Comparison of ENCODE assay signal across 1 cellular context in the genomic region with DNA sequence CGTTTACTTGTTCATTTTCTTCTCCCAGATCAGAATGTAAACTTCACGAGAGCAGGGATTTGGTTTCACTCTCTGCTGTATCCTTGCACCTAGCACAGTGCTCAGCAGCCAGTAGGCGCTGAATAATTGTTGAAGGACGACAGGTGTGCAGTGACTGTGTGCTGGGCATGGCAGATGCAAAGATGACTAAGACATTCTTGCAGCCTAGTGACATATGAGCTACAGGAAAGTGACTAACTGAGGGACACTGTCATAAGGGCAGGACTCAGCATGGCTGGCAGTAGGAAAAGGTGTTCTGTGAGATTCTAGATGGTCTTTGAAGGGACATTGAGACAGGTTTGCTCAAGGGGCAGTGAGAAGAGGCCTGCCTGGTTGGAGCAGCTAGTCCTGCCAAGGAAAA.
TF ChIP-seq lines count a peak whose summit lies in the region.

No MANE protein-coding gene starts in this region.

TF ChIP-seq in K562, 482 proteins besides CTCF, POLR2A, EP300 and RAD21 (continued from another document and continues in another):
- TF ChIP-seq, protein P1, sequence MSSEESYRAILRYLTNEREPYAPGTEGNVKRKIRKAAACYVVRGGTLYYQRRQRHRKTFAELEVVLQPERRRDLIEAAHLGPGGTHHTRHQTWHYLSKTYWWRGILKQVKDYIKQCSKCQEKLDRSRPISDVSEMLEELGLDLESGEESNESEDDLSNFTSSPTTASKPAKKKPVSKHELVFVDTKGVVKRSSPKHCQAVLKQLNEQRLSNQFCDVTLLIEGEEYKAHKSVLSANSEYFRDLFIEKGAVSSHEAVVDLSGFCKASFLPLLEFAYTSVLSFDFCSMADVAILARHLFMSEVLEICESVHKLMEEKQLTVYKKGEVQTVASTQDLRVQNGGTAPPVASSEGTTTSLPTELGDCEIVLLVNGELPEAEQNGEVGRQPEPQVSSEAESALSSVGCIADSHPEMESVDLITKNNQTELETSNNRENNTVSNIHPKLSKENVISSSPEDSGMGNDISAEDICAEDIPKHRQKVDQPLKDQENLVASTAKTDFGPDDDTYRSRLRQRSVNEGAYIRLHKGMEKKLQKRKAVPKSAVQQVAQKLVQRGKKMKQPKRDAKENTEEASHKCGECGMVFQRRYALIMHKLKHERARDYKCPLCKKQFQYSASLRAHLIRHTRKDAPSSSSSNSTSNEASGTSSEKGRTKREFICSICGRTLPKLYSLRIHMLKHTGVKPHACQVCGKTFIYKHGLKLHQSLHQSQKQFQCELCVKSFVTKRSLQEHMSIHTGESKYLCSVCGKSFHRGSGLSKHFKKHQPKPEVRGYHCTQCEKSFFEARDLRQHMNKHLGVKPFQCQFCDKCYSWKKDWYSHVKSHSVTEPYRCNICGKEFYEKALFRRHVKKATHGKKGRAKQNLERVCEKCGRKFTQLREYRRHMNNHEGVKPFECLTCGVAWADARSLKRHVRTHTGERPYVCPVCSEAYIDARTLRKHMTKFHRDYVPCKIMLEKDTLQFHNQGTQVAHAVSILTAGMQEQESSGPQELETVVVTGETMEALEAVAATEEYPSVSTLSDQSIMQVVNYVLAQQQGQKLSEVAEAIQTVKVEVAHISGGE (CRISPR knock-in tag; IDR thresholded peaks at IDR 0.05) = no peak
- no peak for TF ChIP-seq MIER1 (IDR thresholded peaks at IDR 0.05; ENCODE audit: low read depth)
- TF ChIP-seq, protein P2, sequence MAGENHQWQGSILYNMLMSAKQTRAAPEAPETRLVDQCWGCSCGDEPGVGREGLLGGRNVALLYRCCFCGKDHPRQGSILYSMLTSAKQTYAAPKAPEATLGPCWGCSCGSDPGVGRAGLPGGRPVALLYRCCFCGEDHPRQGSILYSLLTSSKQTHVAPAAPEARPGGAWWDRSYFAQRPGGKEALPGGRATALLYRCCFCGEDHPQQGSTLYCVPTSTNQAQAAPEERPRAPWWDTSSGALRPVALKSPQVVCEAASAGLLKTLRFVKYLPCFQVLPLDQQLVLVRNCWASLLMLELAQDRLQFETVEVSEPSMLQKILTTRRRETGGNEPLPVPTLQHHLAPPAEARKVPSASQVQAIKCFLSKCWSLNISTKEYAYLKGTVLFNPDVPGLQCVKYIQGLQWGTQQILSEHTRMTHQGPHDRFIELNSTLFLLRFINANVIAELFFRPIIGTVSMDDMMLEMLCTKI (IDR thresholded peaks at IDR 0.05; ENCODE audit: partially characterized antibody) = no peak
- no peak for TF ChIP-seq CC2D1A (IDR thresholded peaks at IDR 0.05)
- TF ChIP-seq C11orf30 (IDR thresholded peaks at IDR 0.05; ENCODE audit: low read depth) = peak; percentile 76
- TF ChIP-seq ZKSCAN3 (CRISPR knock-in tag; IDR thresholded peaks at IDR 0.05) = no peak
- TF ChIP-seq TAF7 (tag; IDR thresholded peaks at IDR 0.05) = no peak
- TF ChIP-seq CBX5 (IDR thresholded peaks at IDR 0.05; ENCODE audit: borderline replicate concordance, low read depth) = no peak
- peak; percentile 61 for TF ChIP-seq CBFA2T3 (IDR thresholded peaks at IDR 0.05)
- TF ChIP-seq, protein P3, sequence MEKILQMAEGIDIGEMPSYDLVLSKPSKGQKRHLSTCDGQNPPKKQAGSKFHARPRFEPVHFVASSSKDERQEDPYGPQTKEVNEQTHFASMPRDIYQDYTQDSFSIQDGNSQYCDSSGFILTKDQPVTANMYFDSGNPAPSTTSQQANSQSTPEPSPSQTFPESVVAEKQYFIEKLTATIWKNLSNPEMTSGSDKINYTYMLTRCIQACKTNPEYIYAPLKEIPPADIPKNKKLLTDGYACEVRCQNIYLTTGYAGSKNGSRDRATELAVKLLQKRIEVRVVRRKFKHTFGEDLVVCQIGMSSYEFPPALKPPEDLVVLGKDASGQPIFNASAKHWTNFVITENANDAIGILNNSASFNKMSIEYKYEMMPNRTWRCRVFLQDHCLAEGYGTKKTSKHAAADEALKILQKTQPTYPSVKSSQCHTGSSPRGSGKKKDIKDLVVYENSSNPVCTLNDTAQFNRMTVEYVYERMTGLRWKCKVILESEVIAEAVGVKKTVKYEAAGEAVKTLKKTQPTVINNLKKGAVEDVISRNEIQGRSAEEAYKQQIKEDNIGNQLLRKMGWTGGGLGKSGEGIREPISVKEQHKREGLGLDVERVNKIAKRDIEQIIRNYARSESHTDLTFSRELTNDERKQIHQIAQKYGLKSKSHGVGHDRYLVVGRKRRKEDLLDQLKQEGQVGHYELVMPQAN (IDR thresholded peaks at IDR 0.05; ENCODE audit: borderline replicate concordance) = no peak
- peak; percentile 48 for TF ChIP-seq ZFP36 (IDR thresholded peaks at IDR 0.05; ENCODE audit: low read depth, low read length, partially characterized antibody)
- TF ChIP-seq KAT2B (IDR thresholded peaks at IDR 0.05; ENCODE audit: low read depth, low read length) = no peak
- peak; percentile 42; the same call in 1 of the 2 replicates for TF ChIP-seq BCOR (IDR thresholded peaks at IDR 0.05)
- TF ChIP-seq, protein P4, sequence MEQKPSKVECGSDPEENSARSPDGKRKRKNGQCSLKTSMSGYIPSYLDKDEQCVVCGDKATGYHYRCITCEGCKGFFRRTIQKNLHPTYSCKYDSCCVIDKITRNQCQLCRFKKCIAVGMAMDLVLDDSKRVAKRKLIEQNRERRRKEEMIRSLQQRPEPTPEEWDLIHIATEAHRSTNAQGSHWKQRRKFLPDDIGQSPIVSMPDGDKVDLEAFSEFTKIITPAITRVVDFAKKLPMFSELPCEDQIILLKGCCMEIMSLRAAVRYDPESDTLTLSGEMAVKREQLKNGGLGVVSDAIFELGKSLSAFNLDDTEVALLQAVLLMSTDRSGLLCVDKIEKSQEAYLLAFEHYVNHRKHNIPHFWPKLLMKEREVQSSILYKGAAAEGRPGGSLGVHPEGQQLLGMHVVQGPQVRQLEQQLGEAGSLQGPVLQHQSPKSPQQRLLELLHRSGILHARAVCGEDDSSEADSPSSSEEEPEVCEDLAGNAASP (IDR thresholded peaks at IDR 0.05) = no peak
- no peak for TF ChIP-seq NCOA6 (IDR thresholded peaks at IDR 0.05)
- TF ChIP-seq NUFIP1 (IDR thresholded peaks at IDR 0.05; ENCODE audit: partially characterized antibody) = no peak
- no peak for TF ChIP-seq CBX1 (IDR thresholded peaks at IDR 0.05; ENCODE audit: low read depth)
- TF ChIP-seq ZEB2 (IDR thresholded peaks at IDR 0.05) = peak; percentile 68
- no peak for TF ChIP-seq ZNF76 (CRISPR knock-in tag; IDR thresholded peaks at IDR 0.05; ENCODE audit: borderline replicate concordance)
- no peak for TF ChIP-seq GABPA (tag; conservative IDR thresholded peaks at IDR 0.05; ENCODE audit: low read depth)
- 0 out of 2 replicates have a peak, but pooled peaks have one; percentile 22 for TF ChIP-seq HDAC2 (IDR thresholded peaks at IDR 0.05)
- TF ChIP-seq KAT7 (CRISPR knock-in tag; IDR thresholded peaks at IDR 0.05; ENCODE audit: borderline replicate concordance) = no peak
- no peak for TF ChIP-seq HDAC8 (tag; IDR thresholded peaks at IDR 0.05)
- no peak for TF ChIP-seq MYNN (IDR thresholded peaks at IDR 0.05)
- TF ChIP-seq MYNN (CRISPR knock-in tag; IDR thresholded peaks at IDR 0.05) = no peak
- TF ChIP-seq FOSL1 (tag; conservative IDR thresholded peaks at IDR 0.05) = peak; percentile 73
- TF ChIP-seq NFE2 (IDR thresholded peaks at IDR 0.05; ENCODE audit: low read depth) = peak; percentile 74
- TF ChIP-seq NFYB (IDR thresholded peaks at IDR 0.05; ENCODE audit: extremely low read depth, insufficient read length) = no peak
- TF ChIP-seq MAFF (IDR thresholded peaks at IDR 0.05; ENCODE audit: low read length) = peak; percentile 42; the same call in 1 of the 2 replicates
- TF ChIP-seq, protein P5, sequence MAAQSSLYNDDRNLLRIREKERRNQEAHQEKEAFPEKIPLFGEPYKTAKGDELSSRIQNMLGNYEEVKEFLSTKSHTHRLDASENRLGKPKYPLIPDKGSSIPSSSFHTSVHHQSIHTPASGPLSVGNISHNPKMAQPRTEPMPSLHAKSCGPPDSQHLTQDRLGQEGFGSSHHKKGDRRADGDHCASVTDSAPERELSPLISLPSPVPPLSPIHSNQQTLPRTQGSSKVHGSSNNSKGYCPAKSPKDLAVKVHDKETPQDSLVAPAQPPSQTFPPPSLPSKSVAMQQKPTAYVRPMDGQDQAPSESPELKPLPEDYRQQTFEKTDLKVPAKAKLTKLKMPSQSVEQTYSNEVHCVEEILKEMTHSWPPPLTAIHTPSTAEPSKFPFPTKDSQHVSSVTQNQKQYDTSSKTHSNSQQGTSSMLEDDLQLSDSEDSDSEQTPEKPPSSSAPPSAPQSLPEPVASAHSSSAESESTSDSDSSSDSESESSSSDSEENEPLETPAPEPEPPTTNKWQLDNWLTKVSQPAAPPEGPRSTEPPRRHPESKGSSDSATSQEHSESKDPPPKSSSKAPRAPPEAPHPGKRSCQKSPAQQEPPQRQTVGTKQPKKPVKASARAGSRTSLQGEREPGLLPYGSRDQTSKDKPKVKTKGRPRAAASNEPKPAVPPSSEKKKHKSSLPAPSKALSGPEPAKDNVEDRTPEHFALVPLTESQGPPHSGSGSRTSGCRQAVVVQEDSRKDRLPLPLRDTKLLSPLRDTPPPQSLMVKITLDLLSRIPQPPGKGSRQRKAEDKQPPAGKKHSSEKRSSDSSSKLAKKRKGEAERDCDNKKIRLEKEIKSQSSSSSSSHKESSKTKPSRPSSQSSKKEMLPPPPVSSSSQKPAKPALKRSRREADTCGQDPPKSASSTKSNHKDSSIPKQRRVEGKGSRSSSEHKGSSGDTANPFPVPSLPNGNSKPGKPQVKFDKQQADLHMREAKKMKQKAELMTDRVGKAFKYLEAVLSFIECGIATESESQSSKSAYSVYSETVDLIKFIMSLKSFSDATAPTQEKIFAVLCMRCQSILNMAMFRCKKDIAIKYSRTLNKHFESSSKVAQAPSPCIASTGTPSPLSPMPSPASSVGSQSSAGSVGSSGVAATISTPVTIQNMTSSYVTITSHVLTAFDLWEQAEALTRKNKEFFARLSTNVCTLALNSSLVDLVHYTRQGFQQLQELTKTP (IDR thresholded peaks at IDR 0.05; ENCODE audit: low read depth in 1 of 2, partially characterized antibody in 2 of 2) = peak in 1 of 2 experiments; percentile 28
- no peak for TF ChIP-seq CHCHD3 (CRISPR knock-in tag; IDR thresholded peaks at IDR 0.05)
- TF ChIP-seq EHMT2 (IDR thresholded peaks at IDR 0.05) = peak; percentile 33; the same call in 1 of the 2 replicates
- TF ChIP-seq, protein P6, sequence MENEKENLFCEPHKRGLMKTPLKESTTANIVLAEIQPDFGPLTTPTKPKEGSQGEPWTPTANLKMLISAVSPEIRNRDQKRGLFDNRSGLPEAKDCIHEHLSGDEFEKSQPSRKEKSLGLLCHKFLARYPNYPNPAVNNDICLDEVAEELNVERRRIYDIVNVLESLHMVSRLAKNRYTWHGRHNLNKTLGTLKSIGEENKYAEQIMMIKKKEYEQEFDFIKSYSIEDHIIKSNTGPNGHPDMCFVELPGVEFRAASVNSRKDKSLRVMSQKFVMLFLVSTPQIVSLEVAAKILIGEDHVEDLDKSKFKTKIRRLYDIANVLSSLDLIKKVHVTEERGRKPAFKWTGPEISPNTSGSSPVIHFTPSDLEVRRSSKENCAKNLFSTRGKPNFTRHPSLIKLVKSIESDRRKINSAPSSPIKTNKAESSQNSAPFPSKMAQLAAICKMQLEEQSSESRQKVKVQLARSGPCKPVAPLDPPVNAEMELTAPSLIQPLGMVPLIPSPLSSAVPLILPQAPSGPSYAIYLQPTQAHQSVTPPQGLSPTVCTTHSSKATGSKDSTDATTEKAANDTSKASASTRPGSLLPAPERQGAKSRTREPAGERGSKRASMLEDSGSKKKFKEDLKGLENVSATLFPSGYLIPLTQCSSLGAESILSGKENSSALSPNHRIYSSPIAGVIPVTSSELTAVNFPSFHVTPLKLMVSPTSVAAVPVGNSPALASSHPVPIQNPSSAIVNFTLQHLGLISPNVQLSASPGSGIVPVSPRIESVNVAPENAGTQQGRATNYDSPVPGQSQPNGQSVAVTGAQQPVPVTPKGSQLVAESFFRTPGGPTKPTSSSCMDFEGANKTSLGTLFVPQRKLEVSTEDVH (IDR thresholded peaks at IDR 0.05; ENCODE audit: low read depth, partially characterized antibody) = no peak
- peak; percentile 53; the same call in 1 of the 2 replicates for TF ChIP-seq JUND (IDR thresholded peaks at IDR 0.05; ENCODE audit: borderline replicate concordance, low read depth, low read length)
- peak; percentile 45; the same call in 1 of the 3 replicates for TF ChIP-seq JUND (tag; IDR thresholded peaks at IDR 0.05; ENCODE audit: borderline replicate concordance, low read depth, low read length)
- TF ChIP-seq, protein P7, sequence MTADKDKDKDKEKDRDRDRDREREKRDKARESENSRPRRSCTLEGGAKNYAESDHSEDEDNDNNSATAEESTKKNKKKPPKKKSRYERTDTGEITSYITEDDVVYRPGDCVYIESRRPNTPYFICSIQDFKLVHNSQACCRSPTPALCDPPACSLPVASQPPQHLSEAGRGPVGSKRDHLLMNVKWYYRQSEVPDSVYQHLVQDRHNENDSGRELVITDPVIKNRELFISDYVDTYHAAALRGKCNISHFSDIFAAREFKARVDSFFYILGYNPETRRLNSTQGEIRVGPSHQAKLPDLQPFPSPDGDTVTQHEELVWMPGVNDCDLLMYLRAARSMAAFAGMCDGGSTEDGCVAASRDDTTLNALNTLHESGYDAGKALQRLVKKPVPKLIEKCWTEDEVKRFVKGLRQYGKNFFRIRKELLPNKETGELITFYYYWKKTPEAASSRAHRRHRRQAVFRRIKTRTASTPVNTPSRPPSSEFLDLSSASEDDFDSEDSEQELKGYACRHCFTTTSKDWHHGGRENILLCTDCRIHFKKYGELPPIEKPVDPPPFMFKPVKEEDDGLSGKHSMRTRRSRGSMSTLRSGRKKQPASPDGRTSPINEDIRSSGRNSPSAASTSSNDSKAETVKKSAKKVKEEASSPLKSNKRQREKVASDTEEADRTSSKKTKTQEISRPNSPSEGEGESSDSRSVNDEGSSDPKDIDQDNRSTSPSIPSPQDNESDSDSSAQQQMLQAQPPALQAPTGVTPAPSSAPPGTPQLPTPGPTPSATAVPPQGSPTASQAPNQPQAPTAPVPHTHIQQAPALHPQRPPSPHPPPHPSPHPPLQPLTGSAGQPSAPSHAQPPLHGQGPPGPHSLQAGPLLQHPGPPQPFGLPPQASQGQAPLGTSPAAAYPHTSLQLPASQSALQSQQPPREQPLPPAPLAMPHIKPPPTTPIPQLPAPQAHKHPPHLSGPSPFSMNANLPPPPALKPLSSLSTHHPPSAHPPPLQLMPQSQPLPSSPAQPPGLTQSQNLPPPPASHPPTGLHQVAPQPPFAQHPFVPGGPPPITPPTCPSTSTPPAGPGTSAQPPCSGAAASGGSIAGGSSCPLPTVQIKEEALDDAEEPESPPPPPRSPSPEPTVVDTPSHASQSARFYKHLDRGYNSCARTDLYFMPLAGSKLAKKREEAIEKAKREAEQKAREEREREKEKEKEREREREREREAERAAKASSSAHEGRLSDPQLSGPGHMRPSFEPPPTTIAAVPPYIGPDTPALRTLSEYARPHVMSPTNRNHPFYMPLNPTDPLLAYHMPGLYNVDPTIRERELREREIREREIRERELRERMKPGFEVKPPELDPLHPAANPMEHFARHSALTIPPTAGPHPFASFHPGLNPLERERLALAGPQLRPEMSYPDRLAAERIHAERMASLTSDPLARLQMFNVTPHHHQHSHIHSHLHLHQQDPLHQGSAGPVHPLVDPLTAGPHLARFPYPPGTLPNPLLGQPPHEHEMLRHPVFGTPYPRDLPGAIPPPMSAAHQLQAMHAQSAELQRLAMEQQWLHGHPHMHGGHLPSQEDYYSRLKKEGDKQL (CRISPR knock-in tag; IDR thresholded peaks at IDR 0.05; ENCODE audit: borderline replicate concordance) = no peak
- TF ChIP-seq ZNF232 (CRISPR knock-in tag; IDR thresholded peaks at IDR 0.05) = no peak
- no peak for TF ChIP-seq NBN (IDR thresholded peaks at IDR 0.05; ENCODE audit: low read depth)
- TF ChIP-seq ZNF146 (CRISPR knock-in tag; IDR thresholded peaks at IDR 0.05; ENCODE audit: unreplicated experiment) = no peak
- TF ChIP-seq BACH1 (tag; IDR thresholded peaks at IDR 0.05) = no peak
- no peak for TF ChIP-seq MYBL2 (IDR thresholded peaks at IDR 0.05; ENCODE audit: low read depth)
- no peak for TF ChIP-seq MYBL2 (CRISPR knock-in tag; IDR thresholded peaks at IDR 0.05; ENCODE audit: borderline replicate concordance)
- no peak for TF ChIP-seq ZZZ3 (IDR thresholded peaks at IDR 0.05)
